11 cellular contexts compared by ENCODE assay signal in genomic region chr11:30314625-30315024, GRCh38. TPM values are rescaled to one million over a fixed set of nuclear protein-coding genes. Genes with fewer than 3 reads are reported as not detected.
DNase-seq lines count a peak whose midpoint lies in the region; ATAC-seq and TF ChIP-seq lines count a peak whose summit lies in the region.
"Had no signal": no experiment of that assay in that cellular context is flagged by ENCODE, and none has a peak within 500 bp of the region (broad histone marks: within the 10 kb centered on the region; RNA-seq: fewer than 3 reads in every experiment).

No MANE protein-coding gene starts in this region.

- H3K27ac ChIP-seq in heart left ventricle (no peak overlapping the region), Panc1 (ENCODE audit: low read length) (no peak overlapping the region), thoracic aorta (no peak overlapping the region)
- H3K27ac ChIP-seq: epithelial cell of prostate had no signal

- POLR2A ChIA-PET in Panc1 (lab: Charles Lee) = no interaction called here

- H3K9me3 ChIP-seq in heart left ventricle = peaks cover 0 to 9% (median 2%) of the 10 kb centered on the region in 12 donors
- no peaks in the 10 kb centered on the region for H3K9me3 ChIP-seq in Panc1 (ENCODE audit: control insufficient read depth, insufficient read depth, low read depth, low read length)
- no peaks in the 10 kb centered on the region for H3K9me3 ChIP-seq in thoracic aorta

- TF ChIP-seq CTCF in heart left ventricle (IDR thresholded peaks at IDR 0.05) (peak; percentile 8 to 52 (median 33)), Panc1 (IDR thresholded peaks at IDR 0.05) (peak; percentile 43; the same call in 1 of the 2 replicates), fibroblast of mammary gland (conservative IDR thresholded peaks at IDR 0.05; ENCODE audit: control insufficient read depth, insufficient read depth, low read depth, low read length) (peak; percentile 49), thoracic aorta (IDR thresholded peaks at IDR 0.05) (peak; percentile 13)

- DNase-seq in heart left ventricle (no peak), left ventricle myocardium superior (no peak), Panc1 (ENCODE audit: low read depth, low spot score) (no peak), fibroblast of mammary gland (ENCODE audit: low read depth) (peak; percentile 16), thoracic aorta (ENCODE audit: low spot score) (no peak)
- no peak for DNase-seq in stimulated activated CD4-positive, alpha-beta T cell treated with anti-CD3 and anti-CD28 coated beads, Interleukin-4, amount 100 ng/mL, for 1 hour
- DNase-seq in stimulated activated naive CD8-positive, alpha-beta T cell treated with anti-CD3 and anti-CD28 coated beads, Interleukin-15, amount 100 ng/mL, for 72 hours = no peak
- DNase-seq in stimulated activated CD4-positive, alpha-beta T cell treated with anti-CD3 and anti-CD28 coated beads, Interleukin-15, amount 100 ng/mL, for 24 hours = no peak
- DNase-seq: CD4-positive, CD25-positive, alpha-beta regulatory T cell; NCI-H1436 treated with DMSO at 0.1 percent for 48 hours had no signal

- intact Hi-C loops in heart left ventricle (cut with DNase I) = loop anchor here in 9 of 10 donors (5.0 to 10.0 kb wide), 6 partner anchors 120 to 882 kb away; no protein-coding TSS in a partner anchor
- intact Hi-C loops in left ventricle myocardium superior (cut with micrococcal nuclease) = no loop called here
- intact Hi-C loops in Panc1 (cut with micrococcal nuclease; ENCODE audit: unreplicated experiment) = no loop called here

- H3K27me3 ChIP-seq in heart left ventricle (peaks cover 0 to 7% (median 0%) of the 10 kb centered on the region in 9 donors), Panc1 (ENCODE audit: control insufficient read depth, insufficient read depth, low read length) (peaks cover 3% of the 10 kb centered on the region; the same call in 1 of the 2 replicates), thoracic aorta (replicated peaks; ENCODE audit: insufficient read depth) (no peaks in the 10 kb centered on the region)

- peaks cover 10% of the 10 kb centered on the region for H3K4me1 Mint-ChIP-seq in stimulated activated naive CD8-positive, alpha-beta T cell treated with anti-CD3 and anti-CD28 coated beads, Interleukin-15, amount 100 ng/mL, for 72 hours

- in situ Hi-C loops in Panc1 (cut with HindIII; ENCODE audit: low pct_unique_long_range_greater_than_20kb, low sequenced_read_pairs) = no loop called here

- H3K4me3 ChIP-seq in heart left ventricle (no peak overlapping the region), Panc1 (ENCODE audit: low read depth in 2 of 2, low read length in 2 of 2) (no peak overlapping the region), fibroblast of mammary gland (ENCODE audit: control insufficient read depth, low read depth, low read length) (no peak overlapping the region), thoracic aorta (no peak overlapping the region)

- no peak overlapping the region for H3K27ac Mint-ChIP-seq in stimulated activated naive CD8-positive, alpha-beta T cell treated with anti-CD3 and anti-CD28 coated beads, Interleukin-15, amount 100 ng/mL, for 72 hours
- H3K27ac Mint-ChIP-seq: CD4-positive, CD25-positive, alpha-beta regulatory T cell had no signal

- H3K36me3 ChIP-seq in heart left ventricle = no peaks in the 10 kb centered on the region
- H3K36me3 ChIP-seq in Panc1 (ENCODE audit: control insufficient read depth, insufficient read depth, low read length) = no peaks in the 10 kb centered on the region
- no peaks in the 10 kb centered on the region for H3K36me3 ChIP-seq in thoracic aorta

- CTCF ChIA-PET in Panc1 (lab: Charles Lee) = no interaction called here

- no peak for ATAC-seq in heart left ventricle
- no peak for ATAC-seq in left ventricle myocardium superior
- ATAC-seq in Panc1 = no peak
- no peak for ATAC-seq in thoracic aorta (ENCODE audit: insufficient number of reproducible peaks, low FRiP score, low read depth)
- no peak for ATAC-seq in stimulated activated naive CD8-positive, alpha-beta T cell treated with anti-CD3 and anti-CD28 coated beads, Interleukin-15, amount 100 ng/mL, for 72 hours

- H3K4me3 Mint-ChIP-seq in stimulated activated naive CD8-positive, alpha-beta T cell treated with anti-CD3 and anti-CD28 coated beads, Interleukin-15, amount 100 ng/mL, for 72 hours = no peak overlapping the region
- H3K4me3 Mint-ChIP-seq: CD4-positive, CD25-positive, alpha-beta regulatory T cell had no signal

- peaks cover 0 to 6% of the 10 kb centered on the region in 2 donors for H3K9me3 Mint-ChIP-seq in stimulated activated naive CD8-positive, alpha-beta T cell treated with anti-CD3 and anti-CD28 coated beads, Interleukin-15, amount 100 ng/mL, for 72 hours

- H3K27me3 Mint-ChIP-seq in stimulated activated naive CD8-positive, alpha-beta T cell treated with anti-CD3 and anti-CD28 coated beads, Interleukin-15, amount 100 ng/mL, for 72 hours = peaks cover 7% of the 10 kb centered on the region

- BruUV-seq in Panc1 (replicated peaks; lab: Mats Ljungman, UMichigan) = no TSS peak

- TF ChIP-seq POLR2A in heart left ventricle (IDR thresholded peaks at IDR 0.05) = no peak

- H3K4me1 ChIP-seq in heart left ventricle = no peaks in the 10 kb centered on the region
- H3K4me1 ChIP-seq in Panc1 (ENCODE audit: control insufficient read depth, insufficient read depth, low read length) = no peaks in the 10 kb centered on the region
- H3K4me1 ChIP-seq in thoracic aorta (ENCODE audit: control insufficient read depth in 1 of 2, low read depth in 2 of 2) = no peaks in the 10 kb centered on the region

RNA-seq across cellular contexts. Expression of gene ARL14EP, which starts 8.3 kb away (rescaled TPM):
- total RNA-seq in heart left ventricle (10 to 100 TPM; 23.1 to 43.8 (median 30.5) TPM), left ventricle myocardium superior (35.9 TPM), Panc1 (2021; ENCODE audit: unreplicated experiment) (22.1 TPM), thoracic aorta (10 to 100 TPM; 16.7 to 24.6 TPM)
- 10 to 100 TPM; 13.1 to 14.0 TPM for polyA plus RNA-seq in heart left ventricle
- polyA plus RNA-seq in Panc1 (2012; ENCODE audit: insufficient read length) = 13.9 TPM

Comparison
In these comparisons a context has a peak if more than half of its experiments do, and no peak if none do; other contexts are left out.
1. intact Hi-C loops: an anchor here in heart left ventricle (5.0 to 10.0 kb wide); none called in left ventricle myocardium superior and Panc1.